In genomic region chr1:2136386-2136821, GRCh38 we compare ENCODE assay signal across 18 cellular contexts. TPM values are rescaled to one million over a fixed set of nuclear protein-coding genes. Genes with fewer than 3 reads are reported as not detected.
A peak's percentile ranks its signal among the peaks of the same experiment; 100 is the strongest.
DNase-seq lines count a peak whose midpoint lies in the region; ATAC-seq and TF ChIP-seq lines count a peak whose summit lies in the region.
"Had no signal": no experiment of that assay in that cellular context is flagged by ENCODE, and none has a peak within 500 bp of the region (broad histone marks: within the 10 kb centered on the region; RNA-seq: fewer than 3 reads in every experiment).

No MANE protein-coding gene starts in this region.

- H3K4me2 ChIP-seq in BLaER1 treated with 17β-estradiol and CSF1 and Interleukin-3, amounts not matched to agents 10 nM and 100 nM = peak overlapping the region in 10 of 11 experiments; percentile 75 to 93 (median 86); a peak in 18 of 22 replicates

- H3K4me1 Mint-ChIP-seq in osteocyte (ENCODE audit: unreplicated experiment) = peaks cover 42% of the 10 kb centered on the region
- peaks cover 27% of the 10 kb centered on the region for H3K4me1 Mint-ChIP-seq in activated CD4-positive, alpha-beta memory T cell treated with anti-CD3 and anti-CD28 coated beads for 36 hours (ENCODE audit: low read depth)

- no peak overlapping the region for H3K4me3 Mint-ChIP-seq in osteocyte (ENCODE audit: unreplicated experiment)
- no peak overlapping the region for H3K4me3 Mint-ChIP-seq in activated CD4-positive, alpha-beta memory T cell treated with anti-CD3 and anti-CD28 coated beads for 36 hours
- H3K4me3 Mint-ChIP-seq: activated naive CD8-positive, alpha-beta T cell; stimulated activated naive CD8-positive, alpha-beta T cell treated with anti-CD3 and anti-CD28 coated beads, Interleukin-15, Interleukin-2, amounts not matched to agents 100 ng/mL and 50 ng/mL, for 24 hours had no signal

- peaks cover 44 to 89% (median 81%) of the 10 kb centered on the region in 10 experiments for H3K4me1 ChIP-seq in BLaER1 treated with 17β-estradiol and CSF1 and Interleukin-3, amounts not matched to agents 10 nM and 100 nM
- H3K4me1 ChIP-seq in Peyer's patch = peaks cover 0 to 56% (median 9%) of the 10 kb centered on the region in 4 donors
- peaks cover 0 to 39% of the 10 kb centered on the region in 2 donors for H3K4me1 ChIP-seq in right atrium auricular region

- no peaks in the 10 kb centered on the region for H3K9me3 ChIP-seq in BLaER1 treated with 17β-estradiol and CSF1 and Interleukin-3, amounts not matched to agents 10 nM and 100 nM (replicated peaks in 1 of 11)
- no peaks in the 10 kb centered on the region for H3K9me3 ChIP-seq in Peyer's patch
- no peaks in the 10 kb centered on the region for H3K9me3 ChIP-seq in right atrium auricular region
- H3K9me3 ChIP-seq: breast epithelium, psoas muscle had no signal

- H3K36me3 Mint-ChIP-seq in osteocyte (ENCODE audit: unreplicated experiment) = no peaks in the 10 kb centered on the region
- H3K36me3 Mint-ChIP-seq in activated CD4-positive, alpha-beta memory T cell treated with anti-CD3 and anti-CD28 coated beads for 36 hours = no peaks in the 10 kb centered on the region
- H3K36me3 Mint-ChIP-seq: activated naive CD8-positive, alpha-beta T cell had no signal

- peaks cover 0 to 12% (median 0%) of the 10 kb centered on the region in 11 experiments; a peak in 1 of 22 replicates for H3K36me3 ChIP-seq in BLaER1 treated with 17β-estradiol and CSF1 and Interleukin-3, amounts not matched to agents 10 nM and 100 nM
- H3K36me3 ChIP-seq in Peyer's patch = no peaks in the 10 kb centered on the region
- no peaks in the 10 kb centered on the region for H3K36me3 ChIP-seq in right atrium auricular region
- H3K36me3 ChIP-seq: breast epithelium had no signal

- intact Hi-C loops in activated CD4-positive, alpha-beta memory T cell treated with anti-CD3 and anti-CD28 coated beads for 36 hours (cut with micrococcal nuclease) = no loop called here

- TF ChIP-seq POLR2A in Peyer's patch (IDR thresholded peaks at IDR 0.05) = no peak

- TF ChIP-seq CTCF in Peyer's patch (IDR thresholded peaks at IDR 0.05) (no peak), right atrium auricular region (IDR thresholded peaks at IDR 0.05) (no peak), osteocyte (IDR thresholded peaks at IDR 0.05) (no peak)

- DNase-seq in Peyer's patch (peak in 1 of 3 donors; percentile 55), right atrium auricular region (ENCODE audit: low spot score) (no peak), osteocyte (ENCODE audit: extremely low spot score, unreplicated experiment) (no peak)
- no peak for DNase-seq in activated CD4-positive, alpha-beta memory T cell treated with anti-CD3 and anti-CD28 coated beads for 36 hours
- no peak for DNase-seq in activated CD8-positive, alpha-beta memory T cell treated with anti-CD3 and anti-CD28 coated beads for 24 hours
- no peak for DNase-seq in activated CD4-positive, alpha-beta T cell treated with anti-CD3 and anti-CD28 coated beads for 48 hours
- DNase-seq: activated CD4-positive, CD25-positive, alpha-beta regulatory T cell treated with anti-CD3 and anti-CD28 coated beads, Interleukin-2, amount 50 U/mL, for 72 hours; effector memory CD4-positive, alpha-beta T cell; NCI-H1436; SHP77 treated with DMSO at 0.1 percent for 48 hours; stimulated activated CD4-positive, alpha-beta T cell treated with anti-CD3 and anti-CD28 coated beads, Interleukin-12 subunit alpha, Interleukin-12 subunit beta, amount 100 ng/mL, for 4 hours had no signal

- H3K9ac ChIP-seq in BLaER1 treated with 17β-estradiol and CSF1 and Interleukin-3, amounts not matched to agents 10 nM and 100 nM = peak overlapping the region in 2 of 11 experiments; percentile 66 to 67; a peak in 1 of 22 replicates

- POLR2A ChIA-PET in activated CD4-positive, alpha-beta memory T cell treated with anti-CD3 and anti-CD28 coated beads for 36 hours (lab: Charles Lee) = no interaction called here

- H3K27ac Mint-ChIP-seq in osteocyte (ENCODE audit: unreplicated experiment) = peak overlapping the region; percentile 32
- H3K27ac Mint-ChIP-seq in activated CD4-positive, alpha-beta memory T cell treated with anti-CD3 and anti-CD28 coated beads for 36 hours = no peak overlapping the region
- H3K27ac Mint-ChIP-seq: activated naive CD8-positive, alpha-beta T cell; stimulated activated naive CD8-positive, alpha-beta T cell treated with anti-CD3 and anti-CD28 coated beads, Interleukin-15, Interleukin-2, amounts not matched to agents 100 ng/mL and 50 ng/mL, for 24 hours had no signal

- CTCF ChIA-PET in activated CD4-positive, alpha-beta memory T cell treated with anti-CD3 and anti-CD28 coated beads for 36 hours (lab: Charles Lee) = interaction anchor here (1.2 kb wide), 1 partner anchor 38 kb away, joined by 5 read pairs; no protein-coding TSS in a partner anchor

- peaks cover 0 to 22% (median 0%) of the 10 kb centered on the region in 11 experiments; a peak in 7 of 22 replicates for H3K27me3 ChIP-seq in BLaER1 treated with 17β-estradiol and CSF1 and Interleukin-3, amounts not matched to agents 10 nM and 100 nM
- no peaks in the 10 kb centered on the region for H3K27me3 ChIP-seq in Peyer's patch
- H3K27me3 ChIP-seq in right atrium auricular region = no peaks in the 10 kb centered on the region
- H3K27me3 ChIP-seq: breast epithelium had no signal

- no peak for ATAC-seq in GM19463 (IDR thresholded peaks at IDR 0.05; ENCODE audit: unreplicated experiment)
- ATAC-seq: GM12878, psoas muscle had no signal

- peaks cover 5% of the 10 kb centered on the region for H3K27me3 Mint-ChIP-seq in osteocyte (ENCODE audit: unreplicated experiment)
- no peaks in the 10 kb centered on the region for H3K27me3 Mint-ChIP-seq in activated CD4-positive, alpha-beta memory T cell treated with anti-CD3 and anti-CD28 coated beads for 36 hours
- H3K27me3 Mint-ChIP-seq: activated naive CD8-positive, alpha-beta T cell; stimulated activated naive CD8-positive, alpha-beta T cell treated with anti-CD3 and anti-CD28 coated beads, Interleukin-15, Interleukin-2, amounts not matched to agents 100 ng/mL and 50 ng/mL, for 24 hours had no signal

- no peak overlapping the region for H3K4me3 ChIP-seq in BLaER1 treated with 17β-estradiol and CSF1 and Interleukin-3, amounts not matched to agents 10 nM and 100 nM
- H3K4me3 ChIP-seq in Peyer's patch = peak overlapping the region in 1 of 4 donors; percentile 5
- H3K4me3 ChIP-seq in right atrium auricular region = no peak overlapping the region
- H3K4me3 ChIP-seq: breast epithelium, GM12878, psoas muscle had no signal

- H3K27ac ChIP-seq in BLaER1 treated with 17β-estradiol and CSF1 and Interleukin-3, amounts not matched to agents 10 nM and 100 nM = 0 out of 22 replicates have a peak overlapping the region, but pooled peaks of 4 of the 11 experiments have one; percentile 55 to 73 (median 64)
- H3K27ac ChIP-seq in Peyer's patch (peak overlapping the region in 3 of 4 donors; percentile 74 to 97 (median 92)), right atrium auricular region (peak overlapping the region; percentile 95 to 98)
- H3K27ac ChIP-seq: psoas muscle had no signal

- H3K9me3 Mint-ChIP-seq in osteocyte (ENCODE audit: unreplicated experiment) = no peaks in the 10 kb centered on the region
- no peaks in the 10 kb centered on the region for H3K9me3 Mint-ChIP-seq in activated CD4-positive, alpha-beta memory T cell treated with anti-CD3 and anti-CD28 coated beads for 36 hours
- H3K9me3 Mint-ChIP-seq: stimulated activated naive CD8-positive, alpha-beta T cell treated with anti-CD3 and anti-CD28 coated beads, Interleukin-15, Interleukin-2, amounts not matched to agents 100 ng/mL and 50 ng/mL, for 24 hours had no signal

- peaks cover 0 to 92% (median 28%) of the 10 kb centered on the region in 11 experiments; a peak in 15 of 22 replicates for H4K20me1 ChIP-seq in BLaER1 treated with 17β-estradiol and CSF1 and Interleukin-3, amounts not matched to agents 10 nM and 100 nM

RNA-seq across cellular contexts. Expression of gene FAAP20, which starts 58.2 kb away (rescaled TPM):
- 10 to 100 TPM; 16.5 to 31.2 (median 25.4) TPM for total RNA-seq in Peyer's patch
- 10 to 100 TPM; 18.5 to 24.3 TPM for total RNA-seq in right atrium auricular region
- total RNA-seq in osteocyte = 85.1 and 90.4 TPM in 2 replicates
- 10 to 100 TPM; 64.9 to 69.8 TPM for total RNA-seq in activated CD4-positive, alpha-beta memory T cell treated with anti-CD3 and anti-CD28 coated beads for 36 hours
